20 cellular contexts compared by ENCODE assay signal in genomic region chr4:2478220-2478619, GRCh38. TPM values are rescaled to one million over a fixed set of nuclear protein-coding genes. Genes with fewer than 3 reads are reported as not detected.
A peak's percentile ranks its signal among the peaks of the same experiment; 100 is the strongest.
DNase-seq lines count a peak whose midpoint lies in the region; ATAC-seq and TF ChIP-seq lines count a peak whose summit lies in the region.
"Had no signal": no experiment of that assay in that cellular context is flagged by ENCODE, and none has a peak within 500 bp of the region (broad histone marks: within the 10 kb centered on the region; RNA-seq: fewer than 3 reads in every experiment).

No MANE protein-coding gene starts in this region.

- intact Hi-C loops in activated CD4-positive, alpha-beta T cell treated with anti-CD3 and anti-CD28 coated beads, Interleukin-2, amount 10 ng/mL, durations not matched to agents 24 days and 14 days (cut with micrococcal nuclease): no loop called here
- intact Hi-C loops in activated CD4-positive, alpha-beta T cell treated with anti-CD3 and anti-CD28 coated beads for 36 hours (cut with DNase I, micrococcal nuclease): no loop called here

- peaks cover 45% of the 10 kb centered on the region for H3K36me3 Mint-ChIP-seq in activated CD4-positive, alpha-beta T cell treated with anti-CD3 and anti-CD28 coated beads, Interleukin-2, amount 10 ng/mL, durations not matched to agents 24 days and 14 days (ENCODE audit: low read depth)
- peaks cover 41% of the 10 kb centered on the region for H3K36me3 Mint-ChIP-seq in activated CD4-positive, alpha-beta T cell treated with anti-CD3 and anti-CD28 coated beads for 36 hours (ENCODE audit: low read depth)
- H3K36me3 Mint-ChIP-seq in IgD-negative memory B cell (peaks cover 2% of the 10 kb centered on the region), nephron progenitor cell (ENCODE audit: low read depth) (peaks cover 58% of the 10 kb centered on the region)
- peaks cover 52% of the 10 kb centered on the region for H3K36me3 Mint-ChIP-seq in central memory CD8-positive, alpha-beta T cell (ENCODE audit: insufficient read depth)

- no peaks in the 10 kb centered on the region for H3K27me3 Mint-ChIP-seq in activated CD4-positive, alpha-beta T cell treated with anti-CD3 and anti-CD28 coated beads, Interleukin-2, amount 10 ng/mL, durations not matched to agents 24 days and 14 days
- H3K27me3 Mint-ChIP-seq in activated CD4-positive, alpha-beta T cell treated with anti-CD3 and anti-CD28 coated beads for 36 hours: no peaks in the 10 kb centered on the region
- H3K27me3 Mint-ChIP-seq in IgD-negative memory B cell (no peaks in the 10 kb centered on the region), nephron progenitor cell (ENCODE audit: low read depth, poor library complexity) (peaks cover 4% of the 10 kb centered on the region)
- no peaks in the 10 kb centered on the region for H3K27me3 Mint-ChIP-seq in central memory CD8-positive, alpha-beta T cell

- CTCF ChIA-PET in activated CD4-positive, alpha-beta T cell treated with anti-CD3 and anti-CD28 coated beads for 36 hours (lab: Charles Lee): no interaction called here

- H3K4me3 Mint-ChIP-seq in activated CD4-positive, alpha-beta T cell treated with anti-CD3 and anti-CD28 coated beads, Interleukin-2, amount 10 ng/mL, durations not matched to agents 24 days and 14 days: no peak overlapping the region
- H3K4me3 Mint-ChIP-seq in activated CD4-positive, alpha-beta T cell treated with anti-CD3 and anti-CD28 coated beads for 36 hours: no peak overlapping the region
- peak overlapping the region in 3 of 4 donors; percentile 6 to 67 (median 46) for H3K4me3 Mint-ChIP-seq in IgD-negative memory B cell
- peak overlapping the region; percentile 74 for H3K4me3 Mint-ChIP-seq in central memory CD8-positive, alpha-beta T cell
- H3K4me3 Mint-ChIP-seq in nephron progenitor cell: no peak overlapping the region

- H3K9me3 Mint-ChIP-seq in activated CD4-positive, alpha-beta T cell treated with anti-CD3 and anti-CD28 coated beads, Interleukin-2, amount 10 ng/mL, durations not matched to agents 24 days and 14 days: no peaks in the 10 kb centered on the region
- no peaks in the 10 kb centered on the region for H3K9me3 Mint-ChIP-seq in activated CD4-positive, alpha-beta T cell treated with anti-CD3 and anti-CD28 coated beads for 36 hours (ENCODE audit: low read depth)
- H3K9me3 Mint-ChIP-seq in IgD-negative memory B cell (no peaks in the 10 kb centered on the region), nephron progenitor cell (peaks cover 18% of the 10 kb centered on the region)
- H3K9me3 Mint-ChIP-seq in central memory CD8-positive, alpha-beta T cell: no peaks in the 10 kb centered on the region

- no peak for TF ChIP-seq CTCF in nephron progenitor cell (IDR thresholded peaks at IDR 0.05)

- peaks cover 65% of the 10 kb centered on the region for H3K4me1 Mint-ChIP-seq in activated CD4-positive, alpha-beta T cell treated with anti-CD3 and anti-CD28 coated beads, Interleukin-2, amount 10 ng/mL, durations not matched to agents 24 days and 14 days
- peaks cover 81% of the 10 kb centered on the region for H3K4me1 Mint-ChIP-seq in activated CD4-positive, alpha-beta T cell treated with anti-CD3 and anti-CD28 coated beads for 36 hours
- H3K4me1 Mint-ChIP-seq in IgD-negative memory B cell (peaks cover 47 to 64% (median 64%) of the 10 kb centered on the region in 3 donors), nephron progenitor cell (peaks cover 59% of the 10 kb centered on the region)
- H3K4me1 Mint-ChIP-seq in central memory CD8-positive, alpha-beta T cell: peaks cover 76% of the 10 kb centered on the region

- POLR2A ChIA-PET in activated CD4-positive, alpha-beta T cell treated with anti-CD3 and anti-CD28 coated beads for 36 hours (lab: Charles Lee): no interaction called here

- ATAC-seq in activated CD4-positive, alpha-beta T cell treated with anti-CD3 and anti-CD28 coated beads for 36 hours: no peak
- ATAC-seq in central memory CD8-positive, alpha-beta T cell (replicated peaks; ENCODE audit: extremely low read depth, poor library complexity, severe bottlenecking): no peak
- ATAC-seq: A549; activated CD4-positive, CD25-positive, alpha-beta regulatory T cell treated with anti-CD3 and anti-CD28 coated beads, Interleukin-2, amount 50 U/mL, for 24 hours; left lung had no signal

- DNase-seq in activated CD4-positive, alpha-beta T cell treated with anti-CD3 and anti-CD28 coated beads, Interleukin-2, amount 10 ng/mL, durations not matched to agents 24 days and 14 days: no peak
- DNase-seq in activated CD4-positive, alpha-beta T cell treated with anti-CD3 and anti-CD28 coated beads for 36 hours: no peak
- DNase-seq in central memory CD8-positive, alpha-beta T cell (ENCODE audit: low spot score in 2 of 2): no peak
- no peak for DNase-seq in nephron progenitor cell
- no peak for DNase-seq in NCI-H774 (lab: John Stamatoyannopoulos, UW)
- DNase-seq in activated CD8-positive, alpha-beta memory T cell treated with anti-CD3 and anti-CD28 coated beads, Interleukin-2, amount 50 U/mL, for 4 hours: no peak
- DNase-seq in GM03348 (ENCODE audit: low spot score): no peak
- DNase-seq: activated T-cell treated with anti-CD3 and anti-CD28 coated beads, Interleukin-2, amount 50 U/mL, for 1 hour; left lung; NCI-H1105; NCI-H345; PC-9; stimulated activated naive CD4-positive, alpha-beta T cell had no signal

- H3K27ac Mint-ChIP-seq in activated CD4-positive, alpha-beta T cell treated with anti-CD3 and anti-CD28 coated beads, Interleukin-2, amount 10 ng/mL, durations not matched to agents 24 days and 14 days: peak overlapping the region; percentile 22
- H3K27ac Mint-ChIP-seq in activated CD4-positive, alpha-beta T cell treated with anti-CD3 and anti-CD28 coated beads for 36 hours: no peak overlapping the region
- H3K27ac Mint-ChIP-seq in IgD-negative memory B cell (peak overlapping the region in 2 of 3 donors; percentile 17 to 83), nephron progenitor cell (peak overlapping the region; percentile 93)
- H3K27ac Mint-ChIP-seq in central memory CD8-positive, alpha-beta T cell (ENCODE audit: low read depth): peak overlapping the region; percentile 80

RNA-seq across cellular contexts. Expression of gene RNF4, which starts 9.3 kb away (rescaled TPM):
- total RNA-seq in activated CD4-positive, alpha-beta T cell treated with anti-CD3 and anti-CD28 coated beads, Interleukin-2, amount 10 ng/mL, durations not matched to agents 24 days and 14 days: 94.8 and 95.4 TPM in 2 replicates
- total RNA-seq in activated CD4-positive, alpha-beta T cell treated with anti-CD3 and anti-CD28 coated beads for 36 hours: 10 to 100 TPM; 87.5 to 94.1 TPM
- 94.0 TPM for polyA plus RNA-seq in IgD-negative memory B cell

RNA-seq across cellular contexts. Expression of gene FAM193A, which starts 58.2 kb away (rescaled TPM):
- 29.5 and 30.1 TPM in 2 replicates for total RNA-seq in activated CD4-positive, alpha-beta T cell treated with anti-CD3 and anti-CD28 coated beads, Interleukin-2, amount 10 ng/mL, durations not matched to agents 24 days and 14 days
- total RNA-seq in activated CD4-positive, alpha-beta T cell treated with anti-CD3 and anti-CD28 coated beads for 36 hours: 10 to 100 TPM; 22.1 to 30.1 TPM
- polyA plus RNA-seq in IgD-negative memory B cell: 6.3 TPM

RNA-seq across cellular contexts. Expression of gene CFAP99, which starts 59.5 kb away (rescaled TPM):
- not detected in 2 replicates for total RNA-seq in activated CD4-positive, alpha-beta T cell treated with anti-CD3 and anti-CD28 coated beads, Interleukin-2, amount 10 ng/mL, durations not matched to agents 24 days and 14 days
- under 1 TPM in 1 of 2 experiments, not detected in 1; 0.05 TPM for total RNA-seq in activated CD4-positive, alpha-beta T cell treated with anti-CD3 and anti-CD28 coated beads for 36 hours
- polyA plus RNA-seq in IgD-negative memory B cell: not detected
- total RNA-seq: ascending aorta, dermis microvascular lymphatic vessel endothelial cell, vagina had no signal
- polyA plus RNA-seq: neural cell had no signal

RNA-seq across cellular contexts. Expression of gene ZFYVE28, which starts 59.8 kb away (rescaled TPM):
- 4.4 and 4.7 TPM in 2 replicates for total RNA-seq in activated CD4-positive, alpha-beta T cell treated with anti-CD3 and anti-CD28 coated beads, Interleukin-2, amount 10 ng/mL, durations not matched to agents 24 days and 14 days
- 1 to 10 TPM; 8.7 to 9.3 TPM for total RNA-seq in activated CD4-positive, alpha-beta T cell treated with anti-CD3 and anti-CD28 coated beads for 36 hours
- 1.0 TPM for polyA plus RNA-seq in IgD-negative memory B cell

Comparison
In these comparisons a context has a peak if more than half of its experiments do, and no peak if none do; other contexts are left out.
1. H3K4me3 Mint-ChIP-seq: peak in IgD-negative memory B cell (3 of 4) and central memory CD8-positive, alpha-beta T cell (single experiment); none in activated CD4-positive, alpha-beta T cell treated with anti-CD3 and anti-CD28 coated beads, Interleukin-2, amount 10 ng/mL, durations not matched to agents 24 days and 14 days (single experiment), activated CD4-positive, alpha-beta T cell treated with anti-CD3 and anti-CD28 coated beads for 36 hours (single experiment) and nephron progenitor cell (single experiment).